1 cellular context compared by ENCODE assay signal in the genomic region with DNA sequence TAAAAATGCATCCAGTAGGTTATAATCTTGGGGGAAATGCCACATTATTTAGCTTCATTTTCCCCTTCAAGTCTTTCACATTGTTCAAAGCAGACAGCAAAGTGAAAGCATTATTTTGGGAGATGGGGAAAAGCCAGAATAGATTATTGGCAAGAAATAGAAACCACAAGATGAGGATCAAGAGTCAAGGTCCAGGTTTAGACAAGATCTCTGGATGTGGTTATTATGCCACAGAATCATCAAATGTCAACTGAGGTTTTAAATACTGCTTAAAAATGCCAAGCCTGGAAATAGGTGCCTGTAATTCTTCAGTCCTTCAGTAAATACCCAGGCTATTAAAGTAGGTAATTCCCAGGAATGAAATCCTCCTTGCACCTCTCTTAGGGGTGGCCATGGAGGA.
TF ChIP-seq lines count a peak whose summit lies in the region.

No MANE protein-coding gene starts in this region.

TF ChIP-seq in liver, 16 proteins besides CTCF, POLR2A, EP300 and RAD21 (continued from another document):
- TF ChIP-seq, protein P1, sequence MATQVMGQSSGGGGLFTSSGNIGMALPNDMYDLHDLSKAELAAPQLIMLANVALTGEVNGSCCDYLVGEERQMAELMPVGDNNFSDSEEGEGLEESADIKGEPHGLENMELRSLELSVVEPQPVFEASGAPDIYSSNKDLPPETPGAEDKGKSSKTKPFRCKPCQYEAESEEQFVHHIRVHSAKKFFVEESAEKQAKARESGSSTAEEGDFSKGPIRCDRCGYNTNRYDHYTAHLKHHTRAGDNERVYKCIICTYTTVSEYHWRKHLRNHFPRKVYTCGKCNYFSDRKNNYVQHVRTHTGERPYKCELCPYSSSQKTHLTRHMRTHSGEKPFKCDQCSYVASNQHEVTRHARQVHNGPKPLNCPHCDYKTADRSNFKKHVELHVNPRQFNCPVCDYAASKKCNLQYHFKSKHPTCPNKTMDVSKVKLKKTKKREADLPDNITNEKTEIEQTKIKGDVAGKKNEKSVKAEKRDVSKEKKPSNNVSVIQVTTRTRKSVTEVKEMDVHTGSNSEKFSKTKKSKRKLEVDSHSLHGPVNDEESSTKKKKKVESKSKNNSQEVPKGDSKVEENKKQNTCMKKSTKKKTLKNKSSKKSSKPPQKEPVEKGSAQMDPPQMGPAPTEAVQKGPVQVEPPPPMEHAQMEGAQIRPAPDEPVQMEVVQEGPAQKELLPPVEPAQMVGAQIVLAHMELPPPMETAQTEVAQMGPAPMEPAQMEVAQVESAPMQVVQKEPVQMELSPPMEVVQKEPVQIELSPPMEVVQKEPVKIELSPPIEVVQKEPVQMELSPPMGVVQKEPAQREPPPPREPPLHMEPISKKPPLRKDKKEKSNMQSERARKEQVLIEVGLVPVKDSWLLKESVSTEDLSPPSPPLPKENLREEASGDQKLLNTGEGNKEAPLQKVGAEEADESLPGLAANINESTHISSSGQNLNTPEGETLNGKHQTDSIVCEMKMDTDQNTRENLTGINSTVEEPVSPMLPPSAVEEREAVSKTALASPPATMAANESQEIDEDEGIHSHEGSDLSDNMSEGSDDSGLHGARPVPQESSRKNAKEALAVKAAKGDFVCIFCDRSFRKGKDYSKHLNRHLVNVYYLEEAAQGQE (IDR thresholded peaks at IDR 0.05), result no peak
- peak; percentile 16 for TF ChIP-seq SP1 (IDR thresholded peaks at IDR 0.05)
- TF ChIP-seq HNF4G (IDR thresholded peaks at IDR 0.05), result peak; percentile 23
- TF ChIP-seq, protein P2, sequence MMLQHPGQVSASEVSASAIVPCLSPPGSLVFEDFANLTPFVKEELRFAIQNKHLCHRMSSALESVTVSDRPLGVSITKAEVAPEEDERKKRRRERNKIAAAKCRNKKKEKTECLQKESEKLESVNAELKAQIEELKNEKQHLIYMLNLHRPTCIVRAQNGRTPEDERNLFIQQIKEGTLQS (IDR thresholded peaks at IDR 0.05), result no peak
- no peak for TF ChIP-seq FOXA2 (IDR thresholded peaks at IDR 0.05)
- TF ChIP-seq, protein P3, sequence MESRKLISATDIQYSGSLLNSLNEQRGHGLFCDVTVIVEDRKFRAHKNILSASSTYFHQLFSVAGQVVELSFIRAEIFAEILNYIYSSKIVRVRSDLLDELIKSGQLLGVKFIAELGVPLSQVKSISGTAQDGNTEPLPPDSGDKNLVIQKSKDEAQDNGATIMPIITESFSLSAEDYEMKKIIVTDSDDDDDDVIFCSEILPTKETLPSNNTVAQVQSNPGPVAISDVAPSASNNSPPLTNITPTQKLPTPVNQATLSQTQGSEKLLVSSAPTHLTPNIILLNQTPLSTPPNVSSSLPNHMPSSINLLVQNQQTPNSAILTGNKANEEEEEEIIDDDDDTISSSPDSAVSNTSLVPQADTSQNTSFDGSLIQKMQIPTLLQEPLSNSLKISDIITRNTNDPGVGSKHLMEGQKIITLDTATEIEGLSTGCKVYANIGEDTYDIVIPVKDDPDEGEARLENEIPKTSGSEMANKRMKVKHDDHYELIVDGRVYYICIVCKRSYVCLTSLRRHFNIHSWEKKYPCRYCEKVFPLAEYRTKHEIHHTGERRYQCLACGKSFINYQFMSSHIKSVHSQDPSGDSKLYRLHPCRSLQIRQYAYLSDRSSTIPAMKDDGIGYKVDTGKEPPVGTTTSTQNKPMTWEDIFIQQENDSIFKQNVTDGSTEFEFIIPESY (IDR thresholded peaks at IDR 0.05), result no peak
- no peak for TF ChIP-seq GABPA (IDR thresholded peaks at IDR 0.05 in 1 of 2, conservative IDR thresholded peaks at IDR 0.05 in 1 of 2)
- TF ChIP-seq TAF1 (conservative IDR thresholded peaks at IDR 0.05), result no peak
- TF ChIP-seq YY1 (IDR thresholded peaks at IDR 0.05), result no peak
- TF ChIP-seq, protein P4, sequence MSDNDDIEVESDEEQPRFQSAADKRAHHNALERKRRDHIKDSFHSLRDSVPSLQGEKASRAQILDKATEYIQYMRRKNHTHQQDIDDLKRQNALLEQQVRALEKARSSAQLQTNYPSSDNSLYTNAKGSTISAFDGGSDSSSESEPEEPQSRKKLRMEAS (IDR thresholded peaks at IDR 0.05), result no peak
- TF ChIP-seq FOXA1 (IDR thresholded peaks at IDR 0.05), result no peak
